8 cellular contexts compared by ENCODE assay signal in the genomic region with DNA sequence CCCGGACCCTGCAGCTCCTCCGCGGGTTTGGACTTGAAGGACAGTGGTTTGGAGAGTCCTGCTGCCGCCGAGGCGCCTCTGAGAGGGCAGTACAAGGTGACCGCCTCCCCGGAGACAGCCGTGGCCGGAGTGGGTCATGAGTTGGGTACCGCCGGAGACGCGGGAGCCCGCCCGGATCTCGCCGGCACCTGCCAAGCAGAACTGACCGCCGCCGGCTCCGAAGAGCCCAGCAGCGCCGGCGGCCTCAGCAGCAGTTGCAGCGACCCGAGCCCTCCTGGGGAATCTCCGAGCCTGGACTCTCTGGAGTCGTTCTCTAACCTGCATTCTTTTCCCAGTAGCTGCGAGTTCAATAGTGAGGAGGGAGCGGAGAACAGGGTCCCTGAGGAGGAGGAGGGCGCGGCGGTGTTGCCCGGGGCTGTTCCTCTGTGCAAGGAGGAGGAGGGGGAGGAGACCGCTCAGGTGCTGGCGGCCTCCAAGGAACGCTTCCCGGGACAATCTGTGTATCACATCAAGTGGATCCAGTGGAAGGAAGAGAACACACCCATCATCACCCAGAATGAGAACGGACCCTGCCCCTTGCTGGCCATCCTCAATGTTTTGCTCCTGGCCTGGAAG. TPM values are rescaled to one million over a fixed set of nuclear protein-coding genes. Genes with fewer than 3 reads are reported as not detected.
DNase-seq lines count a peak whose midpoint lies in the region; ATAC-seq and TF ChIP-seq lines count a peak whose summit lies in the region.

No MANE protein-coding gene starts in this region.

- H3K9me3 ChIP-seq in HEK293 (ENCODE audit: control insufficient read depth, insufficient read depth, low read depth, low read length) = no peaks in the 10 kb centered on the region
- no peaks in the 10 kb centered on the region for H3K9me3 ChIP-seq in neural progenitor cell (ENCODE audit: low read depth)

- peaks cover 49% of the 10 kb centered on the region for H3K79me2 ChIP-seq in neural progenitor cell (ENCODE audit: low read depth)

- H3K9ac ChIP-seq in neural progenitor cell = peak overlapping the region; percentile 62

- H3K36me3 ChIP-seq in HEK293 (ENCODE audit: control insufficient read depth in 2 of 2, insufficient read depth in 1 of 2, low read length in 2 of 2) (no peaks in the 10 kb centered on the region), neural progenitor cell (no peaks in the 10 kb centered on the region)

- no peak for TF ChIP-seq CTCF in GM12875 (IDR thresholded peaks at IDR 0.05; ENCODE audit: borderline replicate concordance, insufficient read depth, low read depth, low read length)
- no peak for TF ChIP-seq CTCF in HEK293 (tag by site-specific recombination; IDR thresholded peaks at IDR 0.05)
- TF ChIP-seq CTCF in foreskin keratinocyte (conservative IDR thresholded peaks at IDR 0.05) = no peak
- TF ChIP-seq CTCF in neural progenitor cell (IDR thresholded peaks at IDR 0.05) = no peak

- peak overlapping the region; percentile 99 for H3K4me3 ChIP-seq in GM12875 (ENCODE audit: low read depth, low read length)
- peak overlapping the region; percentile 97 for H3K4me3 ChIP-seq in HEK293 (ENCODE audit: low read depth, low read length)
- peak overlapping the region; percentile 80 for H3K4me3 ChIP-seq in neural progenitor cell

- POLR2A ChIA-PET in HEK293 (lab: Yijun Ruan, JAX) = interaction anchor here (0.6 to 2.8 kb wide), 7 partner anchors 16 to 548 kb away, joined by 3 to 62 read pairs (median 6); partner anchors contain the start of gene ADAM10

- DNase-seq in NCI-H1105 (lab: John Stamatoyannopoulos, UW) = peak; percentile 40
- peak; percentile 75 for DNase-seq in activated effector memory CD4-positive, alpha-beta T cell treated with anti-CD3 and anti-CD28 coated beads, Interleukin-2, amount 50 U/mL, for 16 hours
- peak; percentile 17 to 30 for DNase-seq in foreskin keratinocyte
- DNase-seq in neural progenitor cell (ENCODE audit: low spot score) = peak; percentile 72
- DNase-seq in NCI-H2029 (lab: John Stamatoyannopoulos, UW) = no peak
- DNase-seq in DMS153 (lab: John Stamatoyannopoulos, UW) = no peak

- H3K27ac ChIP-seq in HEK293 (ENCODE audit: extremely low read depth, low read depth, low read length) = peak overlapping the region; percentile 81
- peak overlapping the region; percentile 27 for H3K27ac ChIP-seq in foreskin keratinocyte
- H3K27ac ChIP-seq in neural progenitor cell = peak overlapping the region; percentile 84

- peak; percentile 2 for ATAC-seq in foreskin keratinocyte

- H2AFZ ChIP-seq in neural progenitor cell (replicated peaks) = peak overlapping the region; percentile 84

- no peaks in the 10 kb centered on the region for H3K27me3 ChIP-seq in foreskin keratinocyte
- peaks cover 4% of the 10 kb centered on the region for H3K27me3 ChIP-seq in neural progenitor cell

- H3K36me3 Mint-ChIP-seq in neural progenitor cell = no peaks in the 10 kb centered on the region

- CTCF ChIA-PET in HEK293 (lab: Yijun Ruan, JAX) = no interaction called here

- H3K9me3 Mint-ChIP-seq in neural progenitor cell = no peaks in the 10 kb centered on the region

- H3F3A ChIP-seq in neural progenitor cell (ENCODE audit: low read depth) = peaks cover 26% of the 10 kb centered on the region

- H3K27me3 Mint-ChIP-seq in neural progenitor cell (ENCODE audit: insufficient read depth, low read depth) = no peaks in the 10 kb centered on the region

- H3K4me1 ChIP-seq in HEK293 (ENCODE audit: control insufficient read depth, insufficient read depth, low read length) = no peaks in the 10 kb centered on the region; the same call in 1 of the 2 replicates
- peaks cover 18% of the 10 kb centered on the region for H3K4me1 ChIP-seq in foreskin keratinocyte
- H3K4me1 ChIP-seq in neural progenitor cell = peaks cover 5% of the 10 kb centered on the region

- H3K4me2 ChIP-seq in neural progenitor cell = peak overlapping the region; percentile 86

- H3K4me1 Mint-ChIP-seq in neural progenitor cell = peaks cover 11% of the 10 kb centered on the region

- peak overlapping the region; percentile 86 for H3K27ac Mint-ChIP-seq in neural progenitor cell

- peak overlapping the region; percentile 98 for H3K4me3 Mint-ChIP-seq in neural progenitor cell

- H4K20me1 ChIP-seq in neural progenitor cell (ENCODE audit: low read depth) = no peaks in the 10 kb centered on the region

TF ChIP-seq in HEK293, 187 proteins besides CTCF, POLR2A, EP300 and RAD21 (continues in another document):
- TF ChIP-seq KLF1 (tag by site-specific recombination; IDR thresholded peaks at IDR 0.05) (no peak; the same call in 1 of the 2 replicates), ZNF830 (tag by site-specific recombination; IDR thresholded peaks at IDR 0.05; ENCODE audit: low read depth) (no peak), BCL11A (tag by site-specific recombination; IDR thresholded peaks at IDR 0.05; ENCODE audit: low read depth) (no peak), SCRT1 (tag by site-specific recombination; IDR thresholded peaks at IDR 0.05; ENCODE audit: borderline replicate concordance) (no peak), ZNF747 (tag by site-specific recombination; IDR thresholded peaks at IDR 0.05) (no peak), ZNF112 (tag by site-specific recombination; IDR thresholded peaks at IDR 0.05) (no peak), ZNF626 (tag by site-specific recombination; IDR thresholded peaks at IDR 0.05) (no peak), ZNF518A (tag by site-specific recombination; conservative IDR thresholded peaks at IDR 0.05; ENCODE audit: low read depth) (no peak), YY2 (tag by site-specific recombination; IDR thresholded peaks at IDR 0.05) (no peak), ZNF571 (tag by site-specific recombination; IDR thresholded peaks at IDR 0.05) (no peak), ZNF362 (tag by site-specific recombination; IDR thresholded peaks at IDR 0.05) (no peak)
- TF ChIP-seq, protein P1, sequence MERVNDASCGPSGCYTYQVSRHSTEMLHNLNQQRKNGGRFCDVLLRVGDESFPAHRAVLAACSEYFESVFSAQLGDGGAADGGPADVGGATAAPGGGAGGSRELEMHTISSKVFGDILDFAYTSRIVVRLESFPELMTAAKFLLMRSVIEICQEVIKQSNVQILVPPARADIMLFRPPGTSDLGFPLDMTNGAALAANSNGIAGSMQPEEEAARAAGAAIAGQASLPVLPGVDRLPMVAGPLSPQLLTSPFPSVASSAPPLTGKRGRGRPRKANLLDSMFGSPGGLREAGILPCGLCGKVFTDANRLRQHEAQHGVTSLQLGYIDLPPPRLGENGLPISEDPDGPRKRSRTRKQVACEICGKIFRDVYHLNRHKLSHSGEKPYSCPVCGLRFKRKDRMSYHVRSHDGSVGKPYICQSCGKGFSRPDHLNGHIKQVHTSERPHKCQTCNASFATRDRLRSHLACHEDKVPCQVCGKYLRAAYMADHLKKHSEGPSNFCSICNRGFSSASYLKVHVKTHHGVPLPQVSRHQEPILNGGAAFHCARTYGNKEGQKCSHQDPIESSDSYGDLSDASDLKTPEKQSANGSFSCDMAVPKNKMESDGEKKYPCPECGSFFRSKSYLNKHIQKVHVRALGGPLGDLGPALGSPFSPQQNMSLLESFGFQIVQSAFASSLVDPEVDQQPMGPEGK (tag by site-specific recombination; IDR thresholded peaks at IDR 0.05) = no peak

RNA-seq across cellular contexts. Expression of gene MINDY2, which starts 0.6 kb away (rescaled TPM):
- total RNA-seq in foreskin keratinocyte = 16.0 and 16.1 TPM in 2 replicates
- polyA plus RNA-seq in foreskin keratinocyte = 2.2 and 2.6 TPM in 2 replicates
- total RNA-seq in neural progenitor cell (ENCODE audit: low replicate concordance) = 15.4 and 25.0 TPM in 2 replicates

RNA-seq across cellular contexts. Expression of gene ADAM10, which starts 22.2 kb away (rescaled TPM):
- total RNA-seq in foreskin keratinocyte (162 and 166 TPM in 2 replicates), neural progenitor cell (ENCODE audit: low replicate concordance) (150 and 153 TPM in 2 replicates)
- polyA plus RNA-seq in foreskin keratinocyte = 15.5 and 18.6 TPM in 2 replicates

Comparison
In these comparisons a context has a peak if more than half of its experiments do, and no peak if none do; other contexts are left out.
1. H3K27ac ChIP-seq: peak in every context shown above with its lines; median percentile 84 in neural progenitor cell; 81 in HEK293; 27 in foreskin keratinocyte.
2. DNase-seq: peak in NCI-H1105 (single experiment), activated effector memory CD4-positive, alpha-beta T cell treated with anti-CD3 and anti-CD28 coated beads, Interleukin-2, amount 50 U/mL, for 16 hours (single experiment), foreskin keratinocyte (2 of 2) and neural progenitor cell (single experiment); none in NCI-H2029 (single experiment) and DMS153 (single experiment).
3. Peak in every context shown above with its lines, with median percentiles within 50 percentile points of each other: H3K4me3 ChIP-seq.